In genomic region chr4:129113438-129113837, GRCh38 we compare ENCODE assay signal across 38 cellular contexts.
"Had no signal": no experiment of that assay in that cellular context is flagged by ENCODE, and none has a peak within 500 bp of the region (broad histone marks: within the 10 kb centered on the region; RNA-seq: fewer than 3 reads in every experiment).

No MANE protein-coding gene starts in this region.

- H3K27me3 Mint-ChIP-seq: activated naive CD4-positive, alpha-beta T cell treated with anti-CD3 and anti-CD28 coated beads, Interleukin-2, amount 10 ng/mL, durations not matched to agents 7 days and 5 days; activated naive CD4-positive, alpha-beta T cell treated with anti-CD3 and anti-CD28 coated beads, Interleukin-2, amount 50 U/mL, for 24 hours; activated naive CD8-positive, alpha-beta T cell; activated naive CD8-positive, alpha-beta T cell treated with anti-CD3 and anti-CD28 coated beads for 36 hours; activated naive CD8-positive, alpha-beta T cell treated with anti-CD3 and anti-CD28 coated beads, Interleukin-2, amount 50 U/mL, for 24 hours; activated T-cell treated with anti-CD3 and anti-CD28 coated beads, Interleukin-2, amount 50 U/mL, for 24 hours; activated T-helper 17 cell treated with anti-CD3 and anti-CD28 coated beads, Interleukin-2, amount 50 U/mL, for 72 hours; brain; central memory CD8-positive, alpha-beta T cell had no signal

- H3K9me3 Mint-ChIP-seq: activated naive CD4-positive, alpha-beta T cell treated with anti-CD3 and anti-CD28 coated beads for 36 hours; activated naive CD4-positive, alpha-beta T cell treated with anti-CD3 and anti-CD28 coated beads, Interleukin-2, amount 10 ng/mL, durations not matched to agents 7 days and 5 days; activated naive CD4-positive, alpha-beta T cell treated with anti-CD3 and anti-CD28 coated beads, Interleukin-2, amount 50 U/mL, for 24 hours; activated naive CD4-positive, alpha-beta T cell treated with anti-CD3 and anti-CD28 coated beads, Interleukin-2, amount 50 U/mL, for 72 hours; activated naive CD8-positive, alpha-beta T cell treated with anti-CD3 and anti-CD28 coated beads for 36 hours; activated naive CD8-positive, alpha-beta T cell treated with anti-CD3 and anti-CD28 coated beads, Interleukin-2, amount 10 ng/mL, durations not matched to agents 7 days and 5 days; activated naive CD8-positive, alpha-beta T cell treated with anti-CD3 and anti-CD28 coated beads, Interleukin-2, amount 50 U/mL, for 24 hours; activated T-cell treated with anti-CD3 and anti-CD28 coated beads, Interleukin-2, amount 50 U/mL, for 24 hours; activated T-cell treated with anti-CD3 and anti-CD28 coated beads, Interleukin-2, amount 50 U/mL, for 4 hours; activated T-cell treated with anti-CD3 and anti-CD28 coated beads, Interleukin-2, amount 50 U/mL, for 72 hours; activated T-helper 1 cell treated with anti-CD3 and anti-CD28 coated beads, Interleukin-12 subunit alpha, Interleukin-12 subunit beta, Interleukin-2, Interleukin-4 antibody, amounts not matched to agents 30 ng/mL and 10 ng/mL and 1 ng/mL, durations not matched to agents 14 hours and 24 hours and 36 hours; activated T-helper 17 cell treated with anti-CD3 and anti-CD28 coated beads, Interleukin-2, amount 50 U/mL, for 72 hours; activated T-helper 2 cell treated with anti-CD3 and anti-CD28 coated beads, Interferon-gamma antibody, Interleukin-2, Interleukin-4, amounts not matched to agents 10 μg/mL and 5 μg/mL and 100 μg/mL, durations not matched to agents 14 hours and 24 hours and 36 hours; brain; central memory CD8-positive, alpha-beta T cell had no signal

- H3K4me1 ChIP-seq: adrenal gland, ascending aorta, breast epithelium had no signal

- ATAC-seq: activated naive CD4-positive, alpha-beta T cell treated with anti-CD3 and anti-CD28 coated beads, Interleukin-2, amount 50 U/mL, for 72 hours; activated naive CD8-positive, alpha-beta T cell treated with anti-CD3 and anti-CD28 coated beads, Interleukin-2, amount 50 U/mL, for 24 hours; activated T-cell treated with anti-CD3 and anti-CD28 coated beads, Interleukin-2, amount 50 U/mL, for 4 hours; activated T-cell treated with anti-CD3 and anti-CD28 coated beads, Interleukin-2, amount 50 U/mL, for 72 hours; activated T-helper 17 cell treated with anti-CD3 and anti-CD28 coated beads, Interleukin-2, amount 50 U/mL, for 72 hours had no signal

- H3K36me3 ChIP-seq: adrenal gland, ascending aorta, brain microvascular endothelial cell, cardiac muscle cell had no signal

- DNase-seq: activated effector memory CD4-positive, alpha-beta T cell treated with anti-CD3 and anti-CD28 coated beads, Interleukin-2, amount 50 U/mL, for 16 hours; activated effector memory CD4-positive, alpha-beta T cell treated with Interleukin-2 at 50 U/mL for 16 hours; activated gamma-delta T cell; activated gamma-delta T cell treated with Interleukin-2 at 50 U/mL for 16 hours; activated naive CD4-positive, alpha-beta T cell; activated naive CD4-positive, alpha-beta T cell treated with anti-CD3 and anti-CD28 coated beads for 36 hours; activated naive CD4-positive, alpha-beta T cell treated with anti-CD3 and anti-CD28 coated beads, Interleukin-2, amount 10 ng/mL, durations not matched to agents 7 days and 5 days; activated naive CD4-positive, alpha-beta T cell treated with anti-CD3 and anti-CD28 coated beads, Interleukin-2, amount 50 U/mL, for 16 hours; activated naive CD4-positive, alpha-beta T cell treated with Interleukin-2 at 50 U/mL for 16 hours; activated naive CD8-positive, alpha-beta T cell treated with anti-CD3 and anti-CD28 coated beads for 36 hours; activated naive CD8-positive, alpha-beta T cell treated with anti-CD3 and anti-CD28 coated beads, Interleukin-2, amount 10 ng/mL, durations not matched to agents 7 days and 5 days; activated naive CD8-positive, alpha-beta T cell treated with anti-CD3 and anti-CD28 coated beads, Interleukin-2, amount 50 U/mL, for 24 hours; activated T-cell treated with anti-CD3 and anti-CD28 coated beads, Interleukin-2, amount 50 U/mL, for 1 hour; activated T-cell treated with anti-CD3 and anti-CD28 coated beads, Interleukin-2, amount 50 U/mL, for 24 hours; activated T-cell treated with anti-CD3 and anti-CD28 coated beads, Interleukin-2, amount 50 U/mL, for 4 hours; activated T-cell treated with anti-CD3 and anti-CD28 coated beads, Interleukin-2, amount 50 U/mL, for 48 hours; activated T-cell treated with anti-CD3 and anti-CD28 coated beads, Interleukin-2, amount 50 U/mL, for 72 hours; adrenal gland; amniotic stem cell; amygdala; anterior cingulate cortex; aorta; brain microvascular endothelial cell; caudate nucleus; central memory CD4-positive, alpha-beta T cell; cerebellar nuclear complex had no signal

- H3K4me3 Mint-ChIP-seq: activated naive CD4-positive, alpha-beta T cell treated with anti-CD3 and anti-CD28 coated beads for 36 hours; activated naive CD4-positive, alpha-beta T cell treated with anti-CD3 and anti-CD28 coated beads, Interleukin-2, amount 10 ng/mL, durations not matched to agents 7 days and 5 days; activated naive CD4-positive, alpha-beta T cell treated with anti-CD3 and anti-CD28 coated beads, Interleukin-2, amount 50 U/mL, for 24 hours; activated naive CD8-positive, alpha-beta T cell; activated naive CD8-positive, alpha-beta T cell treated with anti-CD3 and anti-CD28 coated beads for 36 hours; activated naive CD8-positive, alpha-beta T cell treated with anti-CD3 and anti-CD28 coated beads, Interleukin-2, amount 10 ng/mL, durations not matched to agents 7 days and 5 days; activated naive CD8-positive, alpha-beta T cell treated with anti-CD3 and anti-CD28 coated beads, Interleukin-2, amount 50 U/mL, for 24 hours; activated T-cell treated with anti-CD3 and anti-CD28 coated beads, Interleukin-2, amount 50 U/mL, for 24 hours; activated T-cell treated with anti-CD3 and anti-CD28 coated beads, Interleukin-2, amount 50 U/mL, for 4 hours; activated T-cell treated with anti-CD3 and anti-CD28 coated beads, Interleukin-2, amount 50 U/mL, for 72 hours; activated T-helper 1 cell treated with anti-CD3 and anti-CD28 coated beads, Interleukin-12 subunit alpha, Interleukin-12 subunit beta, Interleukin-2, Interleukin-4 antibody, amounts not matched to agents 30 ng/mL and 10 ng/mL and 1 ng/mL, durations not matched to agents 14 hours and 24 hours and 36 hours; activated T-helper 17 cell treated with anti-CD3 and anti-CD28 coated beads, Interleukin-2, amount 50 U/mL, for 72 hours; brain; central memory CD8-positive, alpha-beta T cell had no signal

- H3K27ac Mint-ChIP-seq: activated naive CD4-positive, alpha-beta T cell treated with anti-CD3 and anti-CD28 coated beads for 36 hours; activated naive CD4-positive, alpha-beta T cell treated with anti-CD3 and anti-CD28 coated beads, Interleukin-2, amount 10 ng/mL, durations not matched to agents 7 days and 5 days; activated naive CD4-positive, alpha-beta T cell treated with anti-CD3 and anti-CD28 coated beads, Interleukin-2, amount 50 U/mL, for 24 hours; activated naive CD4-positive, alpha-beta T cell treated with anti-CD3 and anti-CD28 coated beads, Interleukin-2, amount 50 U/mL, for 72 hours; activated naive CD8-positive, alpha-beta T cell; activated naive CD8-positive, alpha-beta T cell treated with anti-CD3 and anti-CD28 coated beads for 36 hours; activated naive CD8-positive, alpha-beta T cell treated with anti-CD3 and anti-CD28 coated beads, Interleukin-2, amount 10 ng/mL, durations not matched to agents 7 days and 5 days; activated naive CD8-positive, alpha-beta T cell treated with anti-CD3 and anti-CD28 coated beads, Interleukin-2, amount 50 U/mL, for 24 hours; activated T-cell treated with anti-CD3 and anti-CD28 coated beads, Interleukin-2, amount 50 U/mL, for 24 hours; activated T-cell treated with anti-CD3 and anti-CD28 coated beads, Interleukin-2, amount 50 U/mL, for 72 hours; activated T-helper 1 cell treated with anti-CD3 and anti-CD28 coated beads, Interleukin-12 subunit alpha, Interleukin-12 subunit beta, Interleukin-2, Interleukin-4 antibody, amounts not matched to agents 30 ng/mL and 10 ng/mL and 1 ng/mL, durations not matched to agents 14 hours and 24 hours and 36 hours; activated T-helper 17 cell treated with anti-CD3 and anti-CD28 coated beads, Interleukin-2, amount 50 U/mL, for 72 hours; activated T-helper 2 cell treated with anti-CD3 and anti-CD28 coated beads, Interferon-gamma antibody, Interleukin-2, Interleukin-4, amounts not matched to agents 10 μg/mL and 5 μg/mL and 100 μg/mL, durations not matched to agents 14 hours and 24 hours and 36 hours; brain had no signal

- FAIRE-seq: astrocyte had no signal

- H3K9me3 ChIP-seq: adrenal gland, ascending aorta, breast epithelium had no signal

- H3K27me3 ChIP-seq: adrenal gland, ascending aorta, brain microvascular endothelial cell, breast epithelium, cardiac muscle cell had no signal

- H3K36me3 Mint-ChIP-seq: activated naive CD4-positive, alpha-beta T cell treated with anti-CD3 and anti-CD28 coated beads, Interleukin-2, amount 50 U/mL, for 72 hours had no signal

- H3K4me3 ChIP-seq: adrenal gland, ascending aorta, breast epithelium, cardiac muscle cell had no signal

- H3K27ac ChIP-seq: adrenal gland, ascending aorta, brain microvascular endothelial cell, breast epithelium, cardiac muscle cell had no signal

- H3K4me1 Mint-ChIP-seq: activated naive CD4-positive, alpha-beta T cell treated with anti-CD3 and anti-CD28 coated beads, Interleukin-2, amount 10 ng/mL, durations not matched to agents 7 days and 5 days; activated naive CD4-positive, alpha-beta T cell treated with anti-CD3 and anti-CD28 coated beads, Interleukin-2, amount 50 U/mL, for 24 hours; activated naive CD8-positive, alpha-beta T cell treated with anti-CD3 and anti-CD28 coated beads for 36 hours; activated naive CD8-positive, alpha-beta T cell treated with anti-CD3 and anti-CD28 coated beads, Interleukin-2, amount 50 U/mL, for 24 hours; activated T-helper 17 cell treated with anti-CD3 and anti-CD28 coated beads, Interleukin-2, amount 50 U/mL, for 72 hours; central memory CD8-positive, alpha-beta T cell had no signal
